ENCODE assay signal across 1 cellular context in the genomic region with DNA sequence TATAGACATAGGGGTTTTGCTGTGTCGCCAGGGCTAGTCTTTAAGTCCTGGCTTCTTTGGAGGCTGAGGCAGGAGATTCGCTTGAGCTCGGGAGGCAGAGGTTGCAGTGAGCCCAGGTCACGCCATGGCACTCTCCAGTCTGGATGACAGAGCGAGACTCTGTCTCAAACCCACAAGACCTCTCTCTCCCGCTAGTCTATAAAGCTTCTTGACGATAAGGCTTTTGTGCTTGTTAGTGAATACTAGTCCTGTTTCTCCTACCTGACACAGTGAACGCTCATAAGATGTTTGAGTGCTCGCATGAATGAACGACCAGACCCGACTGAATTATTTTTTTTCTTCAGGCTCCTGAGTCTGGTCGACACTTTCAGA.
TF ChIP-seq lines count a peak whose summit lies in the region.

No MANE protein-coding gene starts in this region.

TF ChIP-seq in SK-N-SH treated with all-trans-retinoic acid at 6 μM for 48 hours, 23 proteins besides CTCF, POLR2A, EP300 and RAD21 (continued from another document):
- TF ChIP-seq, protein P1, sequence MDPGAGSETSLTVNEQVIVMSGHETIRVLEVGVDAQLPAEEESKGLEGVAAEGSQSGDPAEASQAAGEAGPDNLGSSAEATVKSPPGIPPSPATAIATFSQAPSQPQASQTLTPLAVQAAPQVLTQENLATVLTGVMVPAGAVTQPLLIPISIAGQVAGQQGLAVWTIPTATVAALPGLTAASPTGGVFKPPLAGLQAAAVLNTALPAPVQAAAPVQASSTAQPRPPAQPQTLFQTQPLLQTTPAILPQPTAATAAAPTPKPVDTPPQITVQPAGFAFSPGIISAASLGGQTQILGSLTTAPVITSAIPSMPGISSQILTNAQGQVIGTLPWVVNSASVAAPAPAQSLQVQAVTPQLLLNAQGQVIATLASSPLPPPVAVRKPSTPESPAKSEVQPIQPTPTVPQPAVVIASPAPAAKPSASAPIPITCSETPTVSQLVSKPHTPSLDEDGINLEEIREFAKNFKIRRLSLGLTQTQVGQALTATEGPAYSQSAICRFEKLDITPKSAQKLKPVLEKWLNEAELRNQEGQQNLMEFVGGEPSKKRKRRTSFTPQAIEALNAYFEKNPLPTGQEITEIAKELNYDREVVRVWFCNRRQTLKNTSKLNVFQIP (CRISPR knock-in tag; IDR thresholded peaks at IDR 0.05; ENCODE audit: borderline replicate concordance, low read depth) = no peak
- TF ChIP-seq ZC3H10 (CRISPR knock-in tag; IDR thresholded peaks at IDR 0.05) (no peak), SNAI2 (CRISPR knock-in tag; IDR thresholded peaks at IDR 0.05) (no peak), BACH2 (CRISPR knock-in tag; IDR thresholded peaks at IDR 0.05; ENCODE audit: borderline replicate concordance) (no peak)
- TF ChIP-seq, protein P2, sequence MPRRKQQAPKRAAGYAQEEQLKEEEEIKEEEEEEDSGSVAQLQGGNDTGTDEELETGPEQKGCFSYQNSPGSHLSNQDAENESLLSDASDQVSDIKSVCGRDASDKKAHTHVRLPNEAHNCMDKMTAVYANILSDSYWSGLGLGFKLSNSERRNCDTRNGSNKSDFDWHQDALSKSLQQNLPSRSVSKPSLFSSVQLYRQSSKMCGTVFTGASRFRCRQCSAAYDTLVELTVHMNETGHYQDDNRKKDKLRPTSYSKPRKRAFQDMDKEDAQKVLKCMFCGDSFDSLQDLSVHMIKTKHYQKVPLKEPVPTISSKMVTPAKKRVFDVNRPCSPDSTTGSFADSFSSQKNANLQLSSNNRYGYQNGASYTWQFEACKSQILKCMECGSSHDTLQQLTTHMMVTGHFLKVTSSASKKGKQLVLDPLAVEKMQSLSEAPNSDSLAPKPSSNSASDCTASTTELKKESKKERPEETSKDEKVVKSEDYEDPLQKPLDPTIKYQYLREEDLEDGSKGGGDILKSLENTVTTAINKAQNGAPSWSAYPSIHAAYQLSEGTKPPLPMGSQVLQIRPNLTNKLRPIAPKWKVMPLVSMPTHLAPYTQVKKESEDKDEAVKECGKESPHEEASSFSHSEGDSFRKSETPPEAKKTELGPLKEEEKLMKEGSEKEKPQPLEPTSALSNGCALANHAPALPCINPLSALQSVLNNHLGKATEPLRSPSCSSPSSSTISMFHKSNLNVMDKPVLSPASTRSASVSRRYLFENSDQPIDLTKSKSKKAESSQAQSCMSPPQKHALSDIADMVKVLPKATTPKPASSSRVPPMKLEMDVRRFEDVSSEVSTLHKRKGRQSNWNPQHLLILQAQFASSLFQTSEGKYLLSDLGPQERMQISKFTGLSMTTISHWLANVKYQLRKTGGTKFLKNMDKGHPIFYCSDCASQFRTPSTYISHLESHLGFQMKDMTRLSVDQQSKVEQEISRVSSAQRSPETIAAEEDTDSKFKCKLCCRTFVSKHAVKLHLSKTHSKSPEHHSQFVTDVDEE (CRISPR knock-in tag; IDR thresholded peaks at IDR 0.05) = no peak
